ENCODE assay signal across 30 cellular contexts in genomic region chr13:106518535-106518934, GRCh38. TPM values are rescaled to one million over a fixed set of nuclear protein-coding genes. Genes with fewer than 3 reads are reported as not detected.
A peak's percentile ranks its signal among the peaks of the same experiment; 100 is the strongest.
DNase-seq lines count a peak whose midpoint lies in the region; ATAC-seq, FAIRE-seq and TF ChIP-seq lines count a peak whose summit lies in the region.
"Had no signal": no experiment of that assay in that cellular context is flagged by ENCODE, and none has a peak within 500 bp of the region (broad histone marks: within the 10 kb centered on the region; RNA-seq: fewer than 3 reads in every experiment).

No MANE protein-coding gene starts in this region.

- H3K27me3 Mint-ChIP-seq in astrocyte (ENCODE audit: low read depth, unreplicated experiment) (no peaks in the 10 kb centered on the region), nephron progenitor cell (ENCODE audit: low read depth, poor library complexity) (no peaks in the 10 kb centered on the region), type B pancreatic cell (no peaks in the 10 kb centered on the region)

- no peak overlapping the region for H3K4me3 Mint-ChIP-seq in astrocyte (ENCODE audit: unreplicated experiment)
- H3K4me3 Mint-ChIP-seq in nephron progenitor cell = peak overlapping the region; percentile 47
- H3K4me3 Mint-ChIP-seq in type B pancreatic cell = peak overlapping the region; percentile 53
- H3K4me3 Mint-ChIP-seq: CD8-positive, alpha-beta T cell; H9; HFFc6 had no signal

- H3K36me3 Mint-ChIP-seq in astrocyte (ENCODE audit: low read depth, unreplicated experiment) (peaks cover 3% of the 10 kb centered on the region), nephron progenitor cell (ENCODE audit: low read depth) (peaks cover 37% of the 10 kb centered on the region), type B pancreatic cell (peaks cover 26% of the 10 kb centered on the region)
- H3K36me3 Mint-ChIP-seq: CD8-positive, alpha-beta T cell had no signal

- H2AFZ ChIP-seq in astrocyte (ENCODE audit: low read depth, low read length) = no peak overlapping the region
- H2AFZ ChIP-seq: GM23248 had no signal

- peak overlapping the region; percentile 15 for H3K27ac Mint-ChIP-seq in astrocyte (ENCODE audit: unreplicated experiment)
- H3K27ac Mint-ChIP-seq in nephron progenitor cell = peak overlapping the region; percentile 82
- peak overlapping the region; percentile 67 for H3K27ac Mint-ChIP-seq in type B pancreatic cell
- H3K27ac Mint-ChIP-seq: CD8-positive, alpha-beta T cell; HFFc6 had no signal

- H3K4me1 Mint-ChIP-seq in astrocyte (ENCODE audit: low read depth, unreplicated experiment) (peaks cover 66% of the 10 kb centered on the region), nephron progenitor cell (peaks cover 99% of the 10 kb centered on the region), type B pancreatic cell (ENCODE audit: unreplicated experiment) (peaks cover 79% of the 10 kb centered on the region)

- H3K9ac ChIP-seq in astrocyte (ENCODE audit: low read length) = no peak overlapping the region
- H3K9ac ChIP-seq: GM23248, SK-N-SH had no signal

- DNase-seq in astrocyte (ENCODE audit: low read depth) = no peak
- no peak for DNase-seq in foreskin keratinocyte
- DNase-seq in nephron progenitor cell = no peak
- DNase-seq in type B pancreatic cell (ENCODE audit: extremely low spot score, unreplicated experiment) = no peak
- DNase-seq in NCI-H526 (lab: John Stamatoyannopoulos, UW) = no peak
- DNase-seq in stimulated activated CD8-positive, alpha-beta memory T cell treated with anti-CD3 and anti-CD28 coated beads, Interleukin-4, amount 100 ng/mL, for 48 hours = no peak
- DNase-seq: Caco-2; CD8-positive, alpha-beta T cell; DMS79; EL; GDM1; GM23248; H9; HFFc6; Karpas-422; MV-4-11; NCI-H1105; NCI-H1436 treated with DMSO at 0.1 percent for 48 hours; NCI-H187 treated with DMSO at 0.1 percent for 48 hours; NCI-H2171 treated with DMSO at 0.1 percent for 48 hours; NCI-H345; NCI-H524; NCI-H774; PC-3; SK-N-SH; SW 1271 had no signal

- no peak for TF ChIP-seq CTCF in astrocyte (IDR thresholded peaks at IDR 0.05; ENCODE audit: insufficient read depth, low read depth, low read length)
- TF ChIP-seq CTCF in foreskin keratinocyte (conservative IDR thresholded peaks at IDR 0.05) = no peak
- TF ChIP-seq CTCF in nephron progenitor cell (IDR thresholded peaks at IDR 0.05) = no peak
- no peak for TF ChIP-seq CTCF in type B pancreatic cell (conservative IDR thresholded peaks at IDR 0.05)

- H3K27me3 ChIP-seq in astrocyte (ENCODE audit: insufficient read depth, low read length) (no peaks in the 10 kb centered on the region), foreskin keratinocyte (no peaks in the 10 kb centered on the region)

- peaks cover 43% of the 10 kb centered on the region for H4K20me1 ChIP-seq in astrocyte (ENCODE audit: insufficient read depth, low read length)

- no peak overlapping the region for H3K4me3 ChIP-seq in astrocyte (ENCODE audit: insufficient read depth, low read depth, low read length)
- H3K4me3 ChIP-seq: GM23248 had no signal

- FAIRE-seq in astrocyte (lab: Jason Lieb, UNC) = no peak
- FAIRE-seq: GM12892 had no signal

- H3K9me3 ChIP-seq in astrocyte (ENCODE audit: insufficient read depth, low read depth, low read length) = no peaks in the 10 kb centered on the region
- H3K9me3 ChIP-seq: Caco-2, SK-N-SH had no signal

- H3K27ac ChIP-seq in astrocyte (ENCODE audit: low read depth, low read length) (no peak overlapping the region), foreskin keratinocyte (peak overlapping the region; percentile 66)
- H3K27ac ChIP-seq: C4-2B, GM23248, HL-60 had no signal

- H3K79me2 ChIP-seq in astrocyte (ENCODE audit: insufficient read depth, low read length) = peaks cover 100% of the 10 kb centered on the region

- ATAC-seq in foreskin keratinocyte (no peak), HG03354 (IDR thresholded peaks at IDR 0.05; ENCODE audit: poor library complexity, severe bottlenecking, unreplicated experiment) (no peak)
- ATAC-seq: CD8-positive, alpha-beta T cell; PC-3 had no signal

- no peak overlapping the region for H3K4me2 ChIP-seq in astrocyte (ENCODE audit: low read length)
- H3K4me2 ChIP-seq: SK-N-SH had no signal

- peaks cover 40% of the 10 kb centered on the region for H3K4me1 ChIP-seq in astrocyte (ENCODE audit: insufficient read depth, low read length)
- H3K4me1 ChIP-seq in foreskin keratinocyte = peaks cover 51% of the 10 kb centered on the region

- H3K36me3 ChIP-seq in astrocyte (ENCODE audit: insufficient read depth, low read length) = peaks cover 2% of the 10 kb centered on the region

- H3K9me3 Mint-ChIP-seq in astrocyte (ENCODE audit: unreplicated experiment) (no peaks in the 10 kb centered on the region), nephron progenitor cell (no peaks in the 10 kb centered on the region), type B pancreatic cell (no peaks in the 10 kb centered on the region)
- H3K9me3 Mint-ChIP-seq: CD8-positive, alpha-beta T cell; H9; HFFc6 had no signal

RNA-seq across cellular contexts. Expression of gene EFNB2, which starts 16.9 kb away (rescaled TPM):
- total RNA-seq in astrocyte (93.2 and 93.4 TPM in 2 replicates), foreskin keratinocyte (65.1 and 66.2 TPM in 2 replicates), type B pancreatic cell (ENCODE audit: low replicate concordance) (48.6 and 67.1 TPM in 2 replicates)
- polyA plus RNA-seq in foreskin keratinocyte = 21.9 and 23.7 TPM in 2 replicates

RNA-seq across cellular contexts. Expression of gene ARGLU1, which starts 49.4 kb away (rescaled TPM):
- total RNA-seq in astrocyte (52.3 and 56.9 TPM in 2 replicates), foreskin keratinocyte (43.8 and 50.2 TPM in 2 replicates), type B pancreatic cell (ENCODE audit: low replicate concordance) (89.0 and 128 TPM in 2 replicates)
- polyA plus RNA-seq in foreskin keratinocyte = 25.3 and 31.0 TPM in 2 replicates

Comparison
In these comparisons a context has a peak if more than half of its experiments do, and no peak if none do; other contexts are left out.
1. H3K27ac Mint-ChIP-seq: peak in every context shown above with its lines; median percentile 82 in nephron progenitor cell; 67 in type B pancreatic cell; 15 in astrocyte.